ENCODE assay signal across 8 cellular contexts in genomic region chr4:140094701-140095420, GRCh38. TPM values are rescaled to one million over a fixed set of nuclear protein-coding genes. Genes with fewer than 3 reads are reported as not detected.
DNase-seq lines count a peak whose midpoint lies in the region; ATAC-seq and TF ChIP-seq lines count a peak whose summit lies in the region.

No MANE protein-coding gene starts in this region.

- DNase-seq in ELF-1 (ENCODE audit: low read depth, low spot score), result peak; percentile 77
- DNase-seq in activated T-helper 2 cell treated with anti-CD3 and anti-CD28 coated beads, Interferon-gamma antibody, Interleukin-2, Interleukin-4, amounts not matched to agents 10 μg/mL and 5 μg/mL and 100 μg/mL, durations not matched to agents 14 hours and 24 hours and 36 hours (ENCODE audit: low spot score), result peak; percentile 43
- DNase-seq in Right ventricle myocardium superior, result peak; percentile 82
- peak; percentile 44 for DNase-seq in pulmonary artery endothelial cell (ENCODE audit: low read depth, low spot score)
- no peak for DNase-seq in NCI-H748 treated with DMSO at 0.1 percent for 48 hours (lab: John Stamatoyannopoulos, UW)
- DNase-seq in NCI-H510A treated with DMSO at 0.1 percent for 48 hours (lab: John Stamatoyannopoulos, UW), result no peak

- no peaks in the 10 kb centered on the region for H3K36me3 ChIP-seq in OCI-LY1 (ENCODE audit: insufficient read depth, low read length)

- ATAC-seq in Right ventricle myocardium superior (ENCODE audit: poor library complexity) (peak; percentile 44), GM19023 (IDR thresholded peaks at IDR 0.05; ENCODE audit: unreplicated experiment) (no peak)

- no peak overlapping the region for H3K9ac ChIP-seq in OCI-LY1 (ENCODE audit: low read length)

- H3K9me2 ChIP-seq in OCI-LY1 (ENCODE audit: low read depth, low read length), result no peaks in the 10 kb centered on the region

- no peaks in the 10 kb centered on the region for H3K27me3 Mint-ChIP-seq in activated T-helper 2 cell treated with anti-CD3 and anti-CD28 coated beads, Interferon-gamma antibody, Interleukin-2, Interleukin-4, amounts not matched to agents 10 μg/mL and 5 μg/mL and 100 μg/mL, durations not matched to agents 14 hours and 24 hours and 36 hours (ENCODE audit: low read depth)

- peak overlapping the region; percentile 55; the same call in 1 of the 2 replicates for H3K4me2 ChIP-seq in OCI-LY1 (ENCODE audit: low read length)

- H3K4me3 ChIP-seq in OCI-LY1 (ENCODE audit: low read depth, low read length, poor library complexity, severe bottlenecking), result peak overlapping the region; percentile 36

- H2AFZ ChIP-seq in OCI-LY1 (ENCODE audit: low read length), result no peak overlapping the region

- no peaks in the 10 kb centered on the region for H3K36me3 Mint-ChIP-seq in activated T-helper 2 cell treated with anti-CD3 and anti-CD28 coated beads, Interferon-gamma antibody, Interleukin-2, Interleukin-4, amounts not matched to agents 10 μg/mL and 5 μg/mL and 100 μg/mL, durations not matched to agents 14 hours and 24 hours and 36 hours (ENCODE audit: low read depth)

- peaks cover 51% of the 10 kb centered on the region for H3K4me1 ChIP-seq in OCI-LY1 (ENCODE audit: insufficient read depth, low read length, severe bottlenecking)

- H3K27ac ChIP-seq in OCI-LY1 (ENCODE audit: low read depth, low read length, poor library complexity, severe bottlenecking), result no peak overlapping the region

- no peaks in the 10 kb centered on the region for H3F3A ChIP-seq in OCI-LY1 (ENCODE audit: insufficient read depth, low read length)

- H4K20me1 ChIP-seq in OCI-LY1 (ENCODE audit: insufficient read depth, low read length), result no peaks in the 10 kb centered on the region

- peaks cover 81% of the 10 kb centered on the region for H3K4me1 Mint-ChIP-seq in activated T-helper 2 cell treated with anti-CD3 and anti-CD28 coated beads, Interferon-gamma antibody, Interleukin-2, Interleukin-4, amounts not matched to agents 10 μg/mL and 5 μg/mL and 100 μg/mL, durations not matched to agents 14 hours and 24 hours and 36 hours (ENCODE audit: low read depth)

- H3K79me2 ChIP-seq in OCI-LY1 (ENCODE audit: insufficient read depth, low read length), result no peaks in the 10 kb centered on the region

- H3K9me3 ChIP-seq in OCI-LY1 (ENCODE audit: low read length), result no peaks in the 10 kb centered on the region

- H3K27ac Mint-ChIP-seq in activated T-helper 2 cell treated with anti-CD3 and anti-CD28 coated beads, Interferon-gamma antibody, Interleukin-2, Interleukin-4, amounts not matched to agents 10 μg/mL and 5 μg/mL and 100 μg/mL, durations not matched to agents 14 hours and 24 hours and 36 hours, result peak overlapping the region; percentile 99

- H3K27me3 ChIP-seq in OCI-LY1 (ENCODE audit: insufficient read depth, low read length), result no peaks in the 10 kb centered on the region

- H3K9me3 Mint-ChIP-seq in activated T-helper 2 cell treated with anti-CD3 and anti-CD28 coated beads, Interferon-gamma antibody, Interleukin-2, Interleukin-4, amounts not matched to agents 10 μg/mL and 5 μg/mL and 100 μg/mL, durations not matched to agents 14 hours and 24 hours and 36 hours, result no peaks in the 10 kb centered on the region

- intact Hi-C loops in activated T-helper 2 cell treated with anti-CD3 and anti-CD28 coated beads, Interferon-gamma antibody, Interleukin-2, Interleukin-4, amounts not matched to agents 10 μg/mL and 5 μg/mL and 100 μg/mL, durations not matched to agents 14 hours and 24 hours and 36 hours (cut with micrococcal nuclease), result loop anchor here (1.0 to 10.0 kb wide), 4 partner anchors 8 to 640 kb away; partner anchors contain the start of gene RAB33B
- intact Hi-C loops in Right ventricle myocardium superior (cut with DNase I), result loop anchor here (5.0 kb wide), 1 partner anchor 57 kb away; the partner anchor contains the start of gene MAML3

- H3K4me3 Mint-ChIP-seq in activated T-helper 2 cell treated with anti-CD3 and anti-CD28 coated beads, Interferon-gamma antibody, Interleukin-2, Interleukin-4, amounts not matched to agents 10 μg/mL and 5 μg/mL and 100 μg/mL, durations not matched to agents 14 hours and 24 hours and 36 hours (ENCODE audit: low read depth), result peak overlapping the region; percentile 86

- TF ChIP-seq CTCF in OCI-LY1 (IDR thresholded peaks at IDR 0.05; ENCODE audit: low read length), result no peak

RNA-seq across cellular contexts. Expression of gene MAML3, which starts 59.1 kb away (rescaled TPM):
- 3.0 and 3.3 TPM in 2 replicates for total RNA-seq in activated T-helper 2 cell treated with anti-CD3 and anti-CD28 coated beads, Interferon-gamma antibody, Interleukin-2, Interleukin-4, amounts not matched to agents 10 μg/mL and 5 μg/mL and 100 μg/mL, durations not matched to agents 14 hours and 24 hours and 36 hours
- 2.4 TPM for total RNA-seq in Right ventricle myocardium superior
- 6.3 and 9.5 TPM in 2 replicates for total RNA-seq in pulmonary artery endothelial cell

Comparison
In these comparisons a context has a peak if more than half of its experiments do, and no peak if none do; other contexts are left out.
1. DNase-seq: peak in ELF-1 (single experiment), activated T-helper 2 cell treated with anti-CD3 and anti-CD28 coated beads, Interferon-gamma antibody, Interleukin-2, Interleukin-4, amounts not matched to agents 10 μg/mL and 5 μg/mL and 100 μg/mL, durations not matched to agents 14 hours and 24 hours and 36 hours (single experiment), Right ventricle myocardium superior (single experiment) and pulmonary artery endothelial cell (single experiment); none in NCI-H748 treated with DMSO at 0.1 percent for 48 hours (single experiment) and NCI-H510A treated with DMSO at 0.1 percent for 48 hours (single experiment).